ENCODE assay signal across 8 cellular contexts in genomic region chr2:173963323-173963816, GRCh38. TPM values are rescaled to one million over a fixed set of nuclear protein-coding genes. Genes with fewer than 3 reads are reported as not detected.
DNase-seq lines count a peak whose midpoint lies in the region; TF ChIP-seq lines count a peak whose summit lies in the region.

No MANE protein-coding gene starts in this region.

- H3K27ac ChIP-seq in 22Rv1 (peak overlapping the region; percentile 98), dorsolateral prefrontal cortex (peak overlapping the region; percentile 66 to 100 (median 100)), suprapubic skin (peak overlapping the region; percentile 100)

- H3K36me3 ChIP-seq in GM06990 (ENCODE audit: control insufficient read depth, insufficient read depth, low read length) (no peaks in the 10 kb centered on the region), suprapubic skin (no peaks in the 10 kb centered on the region)

- H3K27me3 ChIP-seq in GM06990 (replicated peaks; ENCODE audit: control insufficient read depth, insufficient read depth, low read length) (no peaks in the 10 kb centered on the region), dorsolateral prefrontal cortex (no peaks in the 10 kb centered on the region), suprapubic skin (no peaks in the 10 kb centered on the region)

- peak overlapping the region; percentile 67 for H3K4me3 ChIP-seq in GM06990 (replicated peaks; ENCODE audit: low read depth, low read length)
- H3K4me3 ChIP-seq in HFF-Myc (replicated peaks; ENCODE audit: low read depth, low read length), result peak overlapping the region; percentile 72
- H3K4me3 ChIP-seq in dorsolateral prefrontal cortex, result peak overlapping the region; percentile 71 to 100 (median 94)
- peak overlapping the region; percentile 98 for H3K4me3 ChIP-seq in suprapubic skin

- DNase-seq in GM06990 (ENCODE audit: extremely low read depth, insufficient read length), result no peak
- DNase-seq in HFF-Myc (ENCODE audit: extremely low read depth, low read depth), result peak; percentile 47
- DNase-seq in MV-4-11 (lab: John Stamatoyannopoulos, UW), result peak; percentile 73
- DNase-seq in T1000 (lab: John Stamatoyannopoulos, UW), result peak; percentile 50
- DNase-seq in dorsolateral prefrontal cortex, result peak in 2 of 10 donors; percentile 33 to 45
- peak; percentile 37 for DNase-seq in mucosa of gallbladder (ENCODE audit: low spot score)
- DNase-seq in suprapubic skin (ENCODE audit: low spot score in 2 of 2), result peak; percentile 74 to 79

- TF ChIP-seq EP300 in suprapubic skin (IDR thresholded peaks at IDR 0.05), result no peak

- peaks cover 37% of the 10 kb centered on the region for H3K4me1 ChIP-seq in suprapubic skin

- WGBS in suprapubic skin, result under 1% methylated on average over 10 of the region's 44 CpGs

- intact Hi-C loops in dorsolateral prefrontal cortex (cut with DNase I), result loop anchor here (5.0 to 10.0 kb wide), 3 partner anchors 74 to 371 kb away; partner anchors contain the start of gene SP9 (in 1 of the 2)

- no peak for TF ChIP-seq POLR2A in suprapubic skin (IDR thresholded peaks at IDR 0.05)

- TF ChIP-seq CTCF in 22Rv1 (IDR thresholded peaks at IDR 0.05) (no peak; the same call in 1 of the 2 replicates), GM06990 (IDR thresholded peaks at IDR 0.05; ENCODE audit: insufficient read depth, low read length, poor library complexity, severe bottlenecking) (no peak), HFF-Myc (IDR thresholded peaks at IDR 0.05; ENCODE audit: low read depth, low read length, missing control alignments) (no peak), dorsolateral prefrontal cortex (IDR thresholded peaks at IDR 0.05 in 54 of 56, conservative IDR thresholded peaks at IDR 0.05 in 2 of 56; ENCODE audit: low read depth in 1 of 56, partially characterized antibody in 56 of 56) (peak in 38 of 56 donors; percentile 8 to 56 (median 26)), suprapubic skin (IDR thresholded peaks at IDR 0.05) (peak; percentile 28 to 32)

- H3K9me3 ChIP-seq in suprapubic skin, result no peaks in the 10 kb centered on the region

RNA-seq across cellular contexts. Expression of gene SP3, which starts 1.8 kb away (rescaled TPM):
- total RNA-seq in dorsolateral prefrontal cortex (10 to 100 TPM; 41.4 to 79.2 (median 59.4) TPM), mucosa of gallbladder (66.0 TPM), suprapubic skin (100 to 1,000 TPM in 3 of 4 donors, 10 to 100 TPM in 1; 99.6 to 151 (median 113) TPM)

Comparison
In these comparisons a context has a peak if more than half of its experiments do, and no peak if none do; other contexts are left out.
1. CTCF ChIP-seq: peak in dorsolateral prefrontal cortex (38 of 56) and suprapubic skin (2 of 2); none in 22Rv1 (single experiment), GM06990 (single experiment) and HFF-Myc (single experiment).
2. Peak in every context shown above with its lines, with median percentiles within 50 percentile points of each other: H3K27ac ChIP-seq and H3K4me3 ChIP-seq.